In the genomic region with DNA sequence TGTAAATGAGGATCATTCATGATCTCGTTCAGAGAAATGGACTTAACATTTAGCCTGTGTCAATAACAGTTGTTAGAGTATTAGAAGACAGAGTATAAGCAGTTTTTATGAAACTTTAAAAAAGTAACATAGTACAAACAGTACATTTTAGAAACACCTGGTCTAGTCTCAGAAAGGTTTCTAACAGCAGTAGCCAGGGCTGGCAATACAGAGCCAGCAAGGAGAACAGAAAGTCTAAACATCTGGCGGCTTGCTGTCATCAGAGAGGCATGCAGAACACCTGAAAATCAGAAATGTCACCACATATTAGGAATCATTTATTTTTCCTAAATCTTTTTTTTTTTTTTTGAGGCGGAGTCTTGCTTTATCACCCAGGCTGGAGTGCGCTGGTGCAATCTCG, we compare ENCODE assay signal across 30 cellular contexts.
"Had no signal": no experiment of that assay in that cellular context is flagged by ENCODE, and none has a peak within 500 bp of the region (broad histone marks: within the 10 kb centered on the region; RNA-seq: fewer than 3 reads in every experiment).

No MANE protein-coding gene starts in this region.

- H3K4me1 ChIP-seq: ascending aorta, colonic mucosa had no signal

- H3K4me3 ChIP-seq: ascending aorta, breast epithelium, cardiac muscle cell, colonic mucosa, dorsolateral prefrontal cortex, heart left ventricle, hepatocyte had no signal

- H3K9me3 ChIP-seq: ascending aorta, breast epithelium, colonic mucosa, heart left ventricle had no signal

- DNase-seq: activated CD4-positive, alpha-beta memory T cell treated with anti-CD3 and anti-CD28 coated beads for 36 hours; activated CD4-positive, alpha-beta T cell treated with anti-CD3 and anti-CD28 coated beads for 36 hours; activated CD4-positive, alpha-beta T cell treated with anti-CD3 and anti-CD28 coated beads, Interleukin-2, amount 10 ng/mL, durations not matched to agents 24 days and 14 days; activated CD4-positive, CD25-positive, alpha-beta regulatory T cell; activated CD4-positive, CD25-positive, alpha-beta regulatory T cell treated with anti-CD3 and anti-CD28 coated beads, Interleukin-2, amount 50 U/mL, for 72 hours; activated CD8-positive, alpha-beta memory T cell treated with anti-CD3 and anti-CD28 coated beads, Interleukin-2, amount 10 ng/mL, durations not matched to agents 7 days and 5 days; activated CD8-positive, alpha-beta memory T cell treated with anti-CD3 and anti-CD28 coated beads, Interleukin-2, amount 50 U/mL, for 4 hours; activated CD8-positive, alpha-beta T cell treated with anti-CD3 and anti-CD28 coated beads, Interleukin-2, amount 10 ng/mL, durations not matched to agents 7 days and 5 days; activated gamma-delta T cell; activated naive CD4-positive, alpha-beta T cell; activated naive CD4-positive, alpha-beta T cell treated with anti-CD3 and anti-CD28 coated beads, Interleukin-2, amount 10 ng/mL, durations not matched to agents 7 days and 5 days; activated naive CD8-positive, alpha-beta T cell treated with anti-CD3 and anti-CD28 coated beads, Interleukin-2, amount 10 ng/mL, durations not matched to agents 7 days and 5 days; activated T-cell treated with anti-CD3 and anti-CD28 coated beads, Interleukin-2, amount 50 U/mL, for 1 hour; activated T-cell treated with anti-CD3 and anti-CD28 coated beads, Interleukin-2, amount 50 U/mL, for 72 hours; central memory CD4-positive, alpha-beta T cell; cerebellar nuclear complex; colonic mucosa; dorsolateral prefrontal cortex; effector memory CD4-positive, alpha-beta T cell; endodermal cell; foreskin fibroblast; glutamatergic neuron; heart left ventricle; T-helper 2 cell had no signal

- H3K27ac ChIP-seq: ascending aorta, breast epithelium, cardiac muscle cell, colonic mucosa, dorsolateral prefrontal cortex, heart left ventricle, hepatocyte had no signal

- H3K36me3 ChIP-seq: breast epithelium, colonic mucosa had no signal

- ATAC-seq: activated CD4-positive, alpha-beta T cell treated with anti-CD3 and anti-CD28 coated beads for 36 hours; activated CD8-positive, alpha-beta memory T cell treated with anti-CD3 and anti-CD28 coated beads, Interleukin-2, amount 10 ng/mL, durations not matched to agents 7 days and 5 days; activated CD8-positive, alpha-beta T cell treated with anti-CD3 and anti-CD28 coated beads, Interleukin-2, amount 10 ng/mL, durations not matched to agents 7 days and 5 days; activated naive CD4-positive, alpha-beta T cell treated with anti-CD3 and anti-CD28 coated beads, Interleukin-2, amount 50 U/mL, for 72 hours; activated T-cell treated with anti-CD3 and anti-CD28 coated beads, Interleukin-2, amount 50 U/mL, for 72 hours; esophagus mucosa; heart left ventricle had no signal

- H3K27me3 ChIP-seq: ascending aorta, breast epithelium, cardiac muscle cell, colonic mucosa, dorsolateral prefrontal cortex, heart left ventricle, hepatocyte had no signal
